In the genomic region with DNA sequence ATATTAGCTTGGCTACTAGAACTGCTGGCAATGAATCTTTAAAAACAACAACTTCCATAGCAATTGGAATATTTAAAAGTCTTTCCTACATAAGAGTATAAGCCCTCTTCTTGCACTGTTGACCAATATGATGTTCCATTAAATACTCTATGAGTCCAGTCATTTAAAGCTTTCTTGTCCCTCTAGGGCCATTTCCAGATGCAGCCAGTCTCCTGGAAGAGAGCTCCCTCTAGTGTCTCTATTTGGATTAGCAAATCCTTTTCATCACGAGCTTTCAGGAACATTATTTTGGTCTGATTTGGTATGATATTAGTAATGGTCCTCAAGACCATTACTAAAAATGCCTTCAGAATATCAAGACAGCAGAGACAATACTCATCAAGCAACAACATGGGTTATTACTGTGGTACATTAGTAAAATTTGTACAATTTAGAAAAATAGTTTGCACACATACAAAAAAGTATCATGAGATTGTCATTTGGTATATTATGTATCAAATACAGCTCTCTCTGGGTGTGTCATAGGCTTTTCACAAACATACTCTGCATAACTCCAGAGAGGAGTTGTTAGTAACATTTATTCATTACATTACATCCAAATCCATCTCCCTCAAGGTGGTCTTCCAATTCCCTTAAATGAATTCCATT, we compare ENCODE assay signal across 8 cellular contexts.
A peak's percentile ranks its signal among the peaks of the same experiment; 100 is the strongest.
DNase-seq lines count a peak whose midpoint lies in the region; ATAC-seq, FAIRE-seq and TF ChIP-seq lines count a peak whose summit lies in the region.

No MANE protein-coding gene starts in this region.

- no peak overlapping the region for H2AFZ ChIP-seq in DND-41 (ENCODE audit: low read depth, low read length)
- no peak overlapping the region for H2AFZ ChIP-seq in fibroblast of lung (ENCODE audit: low read length)

- H3K27me3 Mint-ChIP-seq in progenitor cell of endocrine pancreas, result no peaks in the 10 kb centered on the region
- H3K27me3 Mint-ChIP-seq in activated naive CD8-positive, alpha-beta T cell treated with anti-CD3 and anti-CD28 coated beads for 36 hours, result no peaks in the 10 kb centered on the region

- H3K9me3 Mint-ChIP-seq in progenitor cell of endocrine pancreas (ENCODE audit: low read depth), result no peaks in the 10 kb centered on the region
- H3K9me3 Mint-ChIP-seq in activated naive CD8-positive, alpha-beta T cell treated with anti-CD3 and anti-CD28 coated beads for 36 hours, result peaks cover 2% of the 10 kb centered on the region

- H3K4me1 ChIP-seq in DND-41 (ENCODE audit: insufficient read depth, low read length) (no peaks in the 10 kb centered on the region), fibroblast of lung (ENCODE audit: control insufficient read depth, extremely low read depth, insufficient read depth, low read length) (peaks cover 2% of the 10 kb centered on the region)

- no peak overlapping the region for H3K27ac ChIP-seq in DND-41 (ENCODE audit: low read length)
- no peak overlapping the region for H3K27ac ChIP-seq in fibroblast of lung (ENCODE audit: insufficient read depth, low read length)

- H3K9ac ChIP-seq in DND-41 (ENCODE audit: low read depth, low read length) (no peak overlapping the region), fibroblast of lung (ENCODE audit: insufficient read depth, low read length) (no peak overlapping the region)

- TF ChIP-seq CTCF in DND-41 (IDR thresholded peaks at IDR 0.05; ENCODE audit: borderline replicate concordance, extremely low read depth, low read length, poor library complexity, severe bottlenecking) (peak; percentile 68), fibroblast of lung (conservative IDR thresholded peaks at IDR 0.05 in 1 of 2, IDR thresholded peaks at IDR 0.05 in 1 of 2; ENCODE audit: low read depth in 1 of 2, low read length in 2 of 2) (peak; percentile 87 to 88), progenitor cell of endocrine pancreas (IDR thresholded peaks at IDR 0.05; ENCODE audit: unreplicated experiment) (peak; percentile 91)

- H3K36me3 ChIP-seq in DND-41 (ENCODE audit: insufficient read depth, low read length) (no peaks in the 10 kb centered on the region), fibroblast of lung (ENCODE audit: control insufficient read depth, insufficient read depth, low read length) (no peaks in the 10 kb centered on the region)

- H3K36me3 Mint-ChIP-seq in progenitor cell of endocrine pancreas (ENCODE audit: insufficient read depth), result peaks cover 9% of the 10 kb centered on the region
- peaks cover 10% of the 10 kb centered on the region for H3K36me3 Mint-ChIP-seq in activated naive CD8-positive, alpha-beta T cell treated with anti-CD3 and anti-CD28 coated beads for 36 hours

- H4K20me1 ChIP-seq in DND-41 (ENCODE audit: insufficient read depth, low read length), result no peaks in the 10 kb centered on the region
- H4K20me1 ChIP-seq in fibroblast of lung (ENCODE audit: control insufficient read depth, extremely low read depth, insufficient read depth, low read length), result no peaks in the 10 kb centered on the region

- ATAC-seq in DND-41 (ENCODE audit: insufficient read depth, low read depth), result no peak
- ATAC-seq in GM19351 (IDR thresholded peaks at IDR 0.05; ENCODE audit: unreplicated experiment), result no peak

- H3K4me3 ChIP-seq in DND-41 (ENCODE audit: low read depth in 1 of 2, low read length in 2 of 2), result no peak overlapping the region
- H3K4me3 ChIP-seq in fibroblast of lung (replicated peaks in 1 of 4; ENCODE audit: control extremely low read depth in 1 of 4, insufficient read depth in 1 of 4, low read depth in 3 of 4, low read length in 4 of 4), result no peak overlapping the region

- H3K4me1 Mint-ChIP-seq in progenitor cell of endocrine pancreas (ENCODE audit: low read depth), result no peaks in the 10 kb centered on the region
- no peaks in the 10 kb centered on the region for H3K4me1 Mint-ChIP-seq in activated naive CD8-positive, alpha-beta T cell treated with anti-CD3 and anti-CD28 coated beads for 36 hours

- H3K79me2 ChIP-seq in DND-41 (ENCODE audit: insufficient read depth, low read length), result no peaks in the 10 kb centered on the region
- H3K79me2 ChIP-seq in fibroblast of lung (ENCODE audit: control insufficient read depth, insufficient read depth, low read length), result no peaks in the 10 kb centered on the region

- DNase-seq in DND-41, result no peak
- peak; percentile 63 for DNase-seq in HCEC 1CT
- peak; percentile 14 for DNase-seq in RCC 7860 (ENCODE audit: low spot score)
- peak; percentile 52 to 77 for DNase-seq in fibroblast of lung (ENCODE audit: low read depth in 2 of 2)
- DNase-seq in progenitor cell of endocrine pancreas (ENCODE audit: low spot score, unreplicated experiment), result no peak
- DNase-seq in activated naive CD8-positive, alpha-beta T cell treated with anti-CD3 and anti-CD28 coated beads for 36 hours, result no peak
- DNase-seq in NCI-H187 (lab: John Stamatoyannopoulos, UW), result no peak

- H3K27ac Mint-ChIP-seq in progenitor cell of endocrine pancreas, result no peak overlapping the region
- no peak overlapping the region for H3K27ac Mint-ChIP-seq in activated naive CD8-positive, alpha-beta T cell treated with anti-CD3 and anti-CD28 coated beads for 36 hours

- peak; percentile 26 for FAIRE-seq in RCC 7860 (lab: Jason Lieb, UNC)

- H3K4me2 ChIP-seq in DND-41 (ENCODE audit: insufficient read depth, low read length) (no peak overlapping the region), fibroblast of lung (ENCODE audit: extremely low read depth, insufficient read depth, low read length) (no peak overlapping the region)

- no peak overlapping the region for H3K4me3 Mint-ChIP-seq in progenitor cell of endocrine pancreas (ENCODE audit: low read depth)
- H3K4me3 Mint-ChIP-seq in activated naive CD8-positive, alpha-beta T cell treated with anti-CD3 and anti-CD28 coated beads for 36 hours, result no peak overlapping the region

- H3K27me3 ChIP-seq in DND-41 (ENCODE audit: insufficient read depth, low read length, poor library complexity), result no peaks in the 10 kb centered on the region
- no peaks in the 10 kb centered on the region for H3K27me3 ChIP-seq in fibroblast of lung (ENCODE audit: control insufficient read depth, insufficient read depth, low read length)

- no peaks in the 10 kb centered on the region for H3K9me3 ChIP-seq in DND-41 (ENCODE audit: insufficient read depth, low read length, severe bottlenecking)
- H3K9me3 ChIP-seq in fibroblast of lung (ENCODE audit: control insufficient read depth, insufficient read depth, low read depth, low read length), result no peaks in the 10 kb centered on the region

Comparison
In these comparisons a context has a peak if more than half of its experiments do, and no peak if none do; other contexts are left out.
1. DNase-seq: peak in HCEC 1CT (single experiment), RCC 7860 (single experiment) and fibroblast of lung (2 of 2); none in DND-41 (single experiment), progenitor cell of endocrine pancreas (single experiment), activated naive CD8-positive, alpha-beta T cell treated with anti-CD3 and anti-CD28 coated beads for 36 hours (single experiment) and NCI-H187 (0 of 2).
2. Peak in every context shown above with its lines, with median percentiles within 50 percentile points of each other: CTCF ChIP-seq.